In the genomic region with DNA sequence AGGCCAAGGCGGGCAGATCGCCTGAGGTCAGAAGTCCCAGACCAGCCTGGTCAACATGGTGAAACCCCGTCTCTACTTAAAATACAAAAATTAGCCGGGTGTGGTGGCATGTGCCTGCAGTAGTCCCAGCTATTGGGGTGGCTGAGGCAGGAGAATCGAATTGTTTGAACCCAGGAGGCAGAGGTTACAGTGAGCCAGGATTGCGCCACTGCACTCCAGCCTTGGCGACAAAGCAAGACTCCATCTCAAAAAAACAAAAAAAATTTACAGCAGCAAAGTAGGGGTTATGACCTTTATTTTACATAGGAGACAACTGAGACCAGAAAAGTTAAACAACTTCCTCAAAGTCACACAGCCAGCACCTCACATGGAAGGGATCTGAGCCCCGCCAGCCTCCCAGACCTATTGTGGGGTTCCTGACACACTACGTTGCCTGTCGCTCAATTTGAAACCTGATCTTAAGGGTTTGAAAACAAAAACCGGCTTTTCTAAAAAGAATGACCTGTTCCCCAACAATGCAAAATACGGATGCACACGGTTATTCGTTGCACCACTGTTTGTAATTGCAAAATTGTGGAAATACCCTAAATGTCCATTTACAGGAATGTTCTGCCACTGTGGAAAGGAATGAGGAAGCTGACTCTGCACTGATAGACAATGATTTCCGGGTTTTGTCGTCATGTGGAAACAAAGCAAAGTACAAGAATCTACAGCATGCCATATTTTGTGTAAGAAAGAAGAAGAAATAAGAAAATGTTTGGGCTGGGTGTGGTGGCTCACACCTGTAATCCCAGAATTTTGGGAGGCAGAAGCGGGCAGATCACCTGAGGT, we compare ENCODE assay signal across 1 cellular context.
TF ChIP-seq lines count a peak whose summit lies in the region.

No MANE protein-coding gene starts in this region.

TF ChIP-seq in HepG2, 621 proteins besides CTCF, POLR2A, EP300 and RAD21 (continued from another document and continues in another):
- TF ChIP-seq, protein P1, sequence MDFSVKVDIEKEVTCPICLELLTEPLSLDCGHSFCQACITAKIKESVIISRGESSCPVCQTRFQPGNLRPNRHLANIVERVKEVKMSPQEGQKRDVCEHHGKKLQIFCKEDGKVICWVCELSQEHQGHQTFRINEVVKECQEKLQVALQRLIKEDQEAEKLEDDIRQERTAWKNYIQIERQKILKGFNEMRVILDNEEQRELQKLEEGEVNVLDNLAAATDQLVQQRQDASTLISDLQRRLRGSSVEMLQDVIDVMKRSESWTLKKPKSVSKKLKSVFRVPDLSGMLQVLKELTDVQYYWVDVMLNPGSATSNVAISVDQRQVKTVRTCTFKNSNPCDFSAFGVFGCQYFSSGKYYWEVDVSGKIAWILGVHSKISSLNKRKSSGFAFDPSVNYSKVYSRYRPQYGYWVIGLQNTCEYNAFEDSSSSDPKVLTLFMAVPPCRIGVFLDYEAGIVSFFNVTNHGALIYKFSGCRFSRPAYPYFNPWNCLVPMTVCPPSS (IDR thresholded peaks at IDR 0.05): no peak
- TF ChIP-seq MEIS1 (CRISPR knock-in tag; IDR thresholded peaks at IDR 0.05; ENCODE audit: borderline replicate concordance) (no peak), E2F1 (CRISPR knock-in tag; IDR thresholded peaks at IDR 0.05) (0 out of 2 replicates have a peak, but pooled peaks have one; percentile 13), ZNF569 (CRISPR knock-in tag; IDR thresholded peaks at IDR 0.05; ENCODE audit: borderline replicate concordance) (peak; percentile 38; the same call in 1 of the 2 replicates), TEF (CRISPR knock-in tag; IDR thresholded peaks at IDR 0.05) (no peak), NCOA2 (CRISPR knock-in tag; IDR thresholded peaks at IDR 0.05) (peak; percentile 96), ZNF773 (CRISPR knock-in tag; IDR thresholded peaks at IDR 0.05; ENCODE audit: borderline replicate concordance) (no peak), DMTF1 (CRISPR knock-in tag; IDR thresholded peaks at IDR 0.05) (no peak), SP1 (IDR thresholded peaks at IDR 0.05) (no peak), SP1 (CRISPR knock-in tag; IDR thresholded peaks at IDR 0.05) (no peak), HMGA1 (CRISPR knock-in tag; conservative IDR thresholded peaks at IDR 0.05) (no peak), MLXIP (CRISPR knock-in tag; IDR thresholded peaks at IDR 0.05; ENCODE audit: borderline replicate concordance) (no peak), BCLAF1 (IDR thresholded peaks at IDR 0.05) (no peak), GATAD1 (CRISPR knock-in tag; IDR thresholded peaks at IDR 0.05) (peak; percentile 65; the same call in 1 of the 2 replicates), GABPB1 (CRISPR knock-in tag; IDR thresholded peaks at IDR 0.05) (peak; percentile 28; the same call in 1 of the 2 replicates), POLR2AphosphoS5 (IDR thresholded peaks at IDR 0.05; ENCODE audit: low read depth, low read length) (no peak; the same call in 1 of the 2 replicates), ZNF350 (CRISPR knock-in tag; IDR thresholded peaks at IDR 0.05; ENCODE audit: borderline replicate concordance, low read depth) (no peak), RXRA (CRISPR knock-in tag; IDR thresholded peaks at IDR 0.05) (peak; percentile 21; the same call in 1 of the 2 replicates), TBL1XR1 (IDR thresholded peaks at IDR 0.05; ENCODE audit: borderline replicate concordance, low read length, partially characterized antibody) (peak; percentile 81), PCBP1 (IDR thresholded peaks at IDR 0.05; ENCODE audit: borderline replicate concordance, low read depth, low read length) (no peak), DNMT1 (CRISPR knock-in tag; IDR thresholded peaks at IDR 0.05) (no peak), REXO4 (CRISPR knock-in tag; IDR thresholded peaks at IDR 0.05; ENCODE audit: borderline replicate concordance) (no peak), CENPBD1 (CRISPR knock-in tag; IDR thresholded peaks at IDR 0.05; ENCODE audit: borderline replicate concordance, low read depth) (no peak), CREBL2 (CRISPR knock-in tag; IDR thresholded peaks at IDR 0.05; ENCODE audit: borderline replicate concordance) (no peak), MNT (IDR thresholded peaks at IDR 0.05) (peak; percentile 36; the same call in 1 of the 2 replicates), NFIB (CRISPR knock-in tag; IDR thresholded peaks at IDR 0.05; ENCODE audit: borderline replicate concordance) (no peak), ZEB1 (IDR thresholded peaks at IDR 0.05; ENCODE audit: insufficient replicate concordance, low read depth) (no peak), IKZF4 (CRISPR knock-in tag; IDR thresholded peaks at IDR 0.05; ENCODE audit: borderline replicate concordance, low read depth, not compliant biosample characterization) (peak; percentile 75), NRL (CRISPR knock-in tag; IDR thresholded peaks at IDR 0.05; ENCODE audit: borderline replicate concordance) (no peak)
- TF ChIP-seq, protein P2, sequence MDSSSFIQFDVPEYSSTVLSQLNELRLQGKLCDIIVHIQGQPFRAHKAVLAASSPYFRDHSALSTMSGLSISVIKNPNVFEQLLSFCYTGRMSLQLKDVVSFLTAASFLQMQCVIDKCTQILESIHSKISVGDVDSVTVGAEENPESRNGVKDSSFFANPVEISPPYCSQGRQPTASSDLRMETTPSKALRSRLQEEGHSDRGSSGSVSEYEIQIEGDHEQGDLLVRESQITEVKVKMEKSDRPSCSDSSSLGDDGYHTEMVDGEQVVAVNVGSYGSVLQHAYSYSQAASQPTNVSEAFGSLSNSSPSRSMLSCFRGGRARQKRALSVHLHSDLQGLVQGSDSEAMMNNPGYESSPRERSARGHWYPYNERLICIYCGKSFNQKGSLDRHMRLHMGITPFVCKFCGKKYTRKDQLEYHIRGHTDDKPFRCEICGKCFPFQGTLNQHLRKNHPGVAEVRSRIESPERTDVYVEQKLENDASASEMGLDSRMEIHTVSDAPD (CRISPR knock-in tag; IDR thresholded peaks at IDR 0.05): no peak
- TF ChIP-seq, protein P3, sequence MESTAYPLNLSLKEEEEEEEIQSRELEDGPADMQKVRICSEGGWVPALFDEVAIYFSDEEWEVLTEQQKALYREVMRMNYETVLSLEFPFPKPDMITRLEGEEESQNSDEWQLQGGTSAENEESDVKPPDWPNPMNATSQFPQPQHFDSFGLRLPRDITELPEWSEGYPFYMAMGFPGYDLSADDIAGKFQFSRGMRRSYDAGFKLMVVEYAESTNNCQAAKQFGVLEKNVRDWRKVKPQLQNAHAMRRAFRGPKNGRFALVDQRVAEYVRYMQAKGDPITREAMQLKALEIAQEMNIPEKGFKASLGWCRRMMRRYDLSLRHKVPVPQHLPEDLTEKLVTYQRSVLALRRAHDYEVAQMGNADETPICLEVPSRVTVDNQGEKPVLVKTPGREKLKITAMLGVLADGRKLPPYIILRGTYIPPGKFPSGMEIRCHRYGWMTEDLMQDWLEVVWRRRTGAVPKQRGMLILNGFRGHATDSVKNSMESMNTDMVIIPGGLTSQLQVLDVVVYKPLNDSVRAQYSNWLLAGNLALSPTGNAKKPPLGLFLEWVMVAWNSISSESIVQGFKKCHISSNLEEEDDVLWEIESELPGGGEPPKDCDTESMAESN (CRISPR knock-in tag; conservative IDR thresholded peaks at IDR 0.05): no peak; the same call in 1 of the 2 replicates
- TF ChIP-seq, protein P4, sequence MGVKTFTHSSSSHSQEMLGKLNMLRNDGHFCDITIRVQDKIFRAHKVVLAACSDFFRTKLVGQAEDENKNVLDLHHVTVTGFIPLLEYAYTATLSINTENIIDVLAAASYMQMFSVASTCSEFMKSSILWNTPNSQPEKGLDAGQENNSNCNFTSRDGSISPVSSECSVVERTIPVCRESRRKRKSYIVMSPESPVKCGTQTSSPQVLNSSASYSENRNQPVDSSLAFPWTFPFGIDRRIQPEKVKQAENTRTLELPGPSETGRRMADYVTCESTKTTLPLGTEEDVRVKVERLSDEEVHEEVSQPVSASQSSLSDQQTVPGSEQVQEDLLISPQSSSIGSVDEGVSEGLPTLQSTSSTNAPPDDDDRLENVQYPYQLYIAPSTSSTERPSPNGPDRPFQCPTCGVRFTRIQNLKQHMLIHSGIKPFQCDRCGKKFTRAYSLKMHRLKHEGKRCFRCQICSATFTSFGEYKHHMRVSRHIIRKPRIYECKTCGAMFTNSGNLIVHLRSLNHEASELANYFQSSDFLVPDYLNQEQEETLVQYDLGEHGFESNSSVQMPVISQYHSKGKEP (CRISPR knock-in tag; IDR thresholded peaks at IDR 0.05): no peak
